In genomic region chr6:30883743-30884520, GRCh38 we compare ENCODE assay signal across 8 cellular contexts. TPM values are rescaled to one million over a fixed set of nuclear protein-coding genes. Genes with fewer than 3 reads are reported as not detected.
DNase-seq lines count a peak whose midpoint lies in the region; ATAC-seq, FAIRE-seq and TF ChIP-seq lines count a peak whose summit lies in the region.

Gene DDR1 (plus strand): TSS chr6:30884519. CDS start chr6:30888730, 4,211 bp downstream.

- H3K9me3 ChIP-seq in colonic mucosa = no peaks in the 10 kb centered on the region

- TF ChIP-seq POLR2A in GM12891 (IDR thresholded peaks at IDR 0.05; ENCODE audit: low read depth, low read length) = no peak

- peak; percentile 77 for DNase-seq in GM12891 (ENCODE audit: insufficient read length, low spot score)
- DNase-seq in NCI-H128 (lab: John Stamatoyannopoulos, UW; ENCODE audit: unreplicated experiment) = peak; percentile 15
- peak; percentile 22 for DNase-seq in activated CD4-positive, alpha-beta T cell treated with anti-CD3 and anti-CD28 coated beads for 1 hour
- DNase-seq in colonic mucosa = peak; percentile 86
- peak; percentile 80 for DNase-seq in kidney tubule cell (ENCODE audit: low spot score)
- DNase-seq in stimulated activated CD4-positive, alpha-beta T cell treated with anti-CD3 and anti-CD28 coated beads, Interleukin-12 subunit alpha, Interleukin-12 subunit beta, amount 100 ng/mL, for 4 hours = peak; percentile 46

- TF ChIP-seq CTCF in colonic mucosa (IDR thresholded peaks at IDR 0.05) = no peak

- peak within 1 kb of the TSS; percentile 89 for H3K27ac ChIP-seq in colonic mucosa

- H3K4me1 ChIP-seq in colonic mucosa = peaks cover 10% of the 10 kb centered on the region

- peak within 1 kb of the TSS; percentile 75 for H3K4me3 ChIP-seq in colonic mucosa

- ATAC-seq in HG03520 (IDR thresholded peaks at IDR 0.05; ENCODE audit: unreplicated experiment) (no peak), HG03025 (IDR thresholded peaks at IDR 0.05; ENCODE audit: low FRiP score, unreplicated experiment) (no peak)

- H3K9ac ChIP-seq in colonic mucosa (ENCODE audit: low read depth in 2 of 2, low read length in 2 of 2) = peak within 1 kb of the TSS; percentile 58 to 98

- no peaks in the 10 kb centered on the region for H3K36me3 ChIP-seq in colonic mucosa

- H3K27me3 ChIP-seq in colonic mucosa = no peaks in the 10 kb centered on the region

- intact Hi-C loops in colonic mucosa (cut with DNase I) = no loop called here

- FAIRE-seq in GM12891 (lab: Jason Lieb, UNC) = no peak

TF ChIP-seq in GM12891, 5 proteins besides CTCF, POLR2A, EP300 and RAD21:
- TF ChIP-seq SPI1 (IDR thresholded peaks at IDR 0.05; ENCODE audit: low read depth, low read length) = peak; percentile 66; the same call in 1 of the 2 replicates
- no peak for TF ChIP-seq TAF1 (IDR thresholded peaks at IDR 0.05; ENCODE audit: low read depth, low read length)
- TF ChIP-seq PAX5 (IDR thresholded peaks at IDR 0.05; ENCODE audit: insufficient read depth, low read length, severe bottlenecking) = no peak
- no peak for TF ChIP-seq POLR2AphosphoS5 (IDR thresholded peaks at IDR 0.05; ENCODE audit: low read depth, low read length)

RNA-seq across cellular contexts. Expression of gene DDR1, which starts in this region (rescaled TPM):
- polyA plus RNA-seq in GM12891 (2012; ENCODE audit: low read depth, missing spikeins) = 13.9 TPM
- total RNA-seq in colonic mucosa = 100 to 1,000 TPM; 261 to 267 TPM

Comparison
In these comparisons a context has a peak if more than half of its experiments do, and no peak if none do; other contexts are left out.
1. DNase-seq: peak in every context shown above with its lines; median percentile 86 in colonic mucosa; 80 in kidney tubule cell; 77 in GM12891; 46 in stimulated activated CD4-positive, alpha-beta T cell treated with anti-CD3 and anti-CD28 coated beads, Interleukin-12 subunit alpha, Interleukin-12 subunit beta, amount 100 ng/mL, for 4 hours; 22 in activated CD4-positive, alpha-beta T cell treated with anti-CD3 and anti-CD28 coated beads for 1 hour; 15 in NCI-H128.